ENCODE assay signal across 8 cellular contexts in the genomic region with DNA sequence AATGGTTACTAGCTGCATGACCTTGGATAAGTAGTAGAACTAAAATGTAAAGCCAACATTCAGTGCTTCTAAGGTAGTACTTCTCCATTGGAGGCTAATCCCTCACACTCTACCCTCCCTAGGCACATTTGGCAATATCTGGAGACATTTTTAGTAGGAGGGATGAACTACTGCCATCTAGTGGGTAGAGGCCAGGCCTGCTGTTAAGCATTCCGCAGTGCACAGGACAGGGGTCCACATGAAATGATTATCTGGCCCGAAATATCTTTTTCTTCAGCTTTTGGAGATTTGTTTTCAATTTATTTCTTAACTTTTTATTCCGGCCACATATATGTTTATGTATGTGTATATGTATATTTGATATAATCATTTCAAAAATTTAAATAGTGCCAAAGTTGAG. TPM values are rescaled to one million over a fixed set of nuclear protein-coding genes. Genes with fewer than 3 reads are reported as not detected.
A peak's percentile ranks its signal among the peaks of the same experiment; 100 is the strongest.
DNase-seq lines count a peak whose midpoint lies in the region; ATAC-seq and TF ChIP-seq lines count a peak whose summit lies in the region.

No MANE protein-coding gene starts in this region.

- ATAC-seq in GM21360 (IDR thresholded peaks at IDR 0.05; ENCODE audit: unreplicated experiment) (peak; percentile 90), HG03135 (IDR thresholded peaks at IDR 0.05; ENCODE audit: unreplicated experiment) (no peak), GM19397 (IDR thresholded peaks at IDR 0.05; ENCODE audit: unreplicated experiment) (no peak)

- POLR2A ChIA-PET in AG04449 (lab: Yijun Ruan, JAX), result no interaction called here

- no peaks in the 10 kb centered on the region for H3K36me3 Mint-ChIP-seq in endothelial cell (ENCODE audit: low read depth, unreplicated experiment)

- H3K4me3 ChIP-seq in AG04449 (ENCODE audit: low read depth, low read length), result no peak overlapping the region
- no peak overlapping the region for H3K4me3 ChIP-seq in retinal pigment epithelial cell (ENCODE audit: low read length)

- H3K27me3 Mint-ChIP-seq in endothelial cell (ENCODE audit: unreplicated experiment), result no peaks in the 10 kb centered on the region

- no peak overlapping the region for H3K27ac Mint-ChIP-seq in endothelial cell (ENCODE audit: unreplicated experiment)

- no peaks in the 10 kb centered on the region for H3K4me1 Mint-ChIP-seq in endothelial cell (ENCODE audit: unreplicated experiment)

- H3K4me3 Mint-ChIP-seq in endothelial cell (ENCODE audit: unreplicated experiment), result no peak overlapping the region

- H3K9me3 Mint-ChIP-seq in endothelial cell (ENCODE audit: unreplicated experiment), result no peaks in the 10 kb centered on the region

- DNase-seq in AG04449 (ENCODE audit: low read depth, low spot score), result no peak
- DNase-seq in NCI-H82 treated with DMSO at 0.1 percent for 48 hours (lab: John Stamatoyannopoulos, UW; ENCODE audit: unreplicated experiment), result peak; percentile 13
- peak; percentile 6 for DNase-seq in endothelial cell (ENCODE audit: low spot score)
- no peak for DNase-seq in retinal pigment epithelial cell (ENCODE audit: low read depth)
- DNase-seq in cerebellar nuclear complex (lab: John Stamatoyannopoulos, UW), result no peak

- CTCF ChIA-PET in AG04449 (lab: Yijun Ruan, JAX), result interaction anchor here (0.9 to 2.7 kb wide), 10 partner anchors 8 to 513 kb away, joined by 3 to 22 read pairs (median 4); no protein-coding TSS in a partner anchor

- peak; percentile 38 for TF ChIP-seq CTCF in AG04449 (IDR thresholded peaks at IDR 0.05; ENCODE audit: insufficient read depth, low read length, missing control alignments)
- peak; percentile 39 for TF ChIP-seq CTCF in endothelial cell (IDR thresholded peaks at IDR 0.05; ENCODE audit: unreplicated experiment)
- peak; percentile 74 for TF ChIP-seq CTCF in retinal pigment epithelial cell (conservative IDR thresholded peaks at IDR 0.05; ENCODE audit: low read depth, low read length)

RNA-seq across cellular contexts. Expression of gene SPANXC, which starts 36.0 kb away (rescaled TPM):
- not detected for total RNA-seq in endothelial cell (ENCODE audit: unreplicated experiment)

Comparison
In these comparisons a context has a peak if more than half of its experiments do, and no peak if none do; other contexts are left out.
1. DNase-seq: peak in NCI-H82 treated with DMSO at 0.1 percent for 48 hours (single experiment) and endothelial cell (single experiment); none in AG04449 (single experiment), retinal pigment epithelial cell (single experiment) and cerebellar nuclear complex (0 of 2).
2. Peak in every context shown above with its lines, with median percentiles within 50 percentile points of each other: CTCF ChIP-seq.